Comparison of ENCODE assay signal across 13 cellular contexts in genomic region chr1:223341111-223341510, GRCh38. TPM values are rescaled to one million over a fixed set of nuclear protein-coding genes. Genes with fewer than 3 reads are reported as not detected.
A peak's percentile ranks its signal among the peaks of the same experiment; 100 is the strongest.
DNase-seq lines count a peak whose midpoint lies in the region; ATAC-seq and TF ChIP-seq lines count a peak whose summit lies in the region.
"Had no signal": no experiment of that assay in that cellular context is flagged by ENCODE, and none has a peak within 500 bp of the region (broad histone marks: within the 10 kb centered on the region; RNA-seq: fewer than 3 reads in every experiment).

No MANE protein-coding gene starts in this region.

- no peaks in the 10 kb centered on the region for H3K9me3 ChIP-seq in left lung
- no peaks in the 10 kb centered on the region for H3K9me3 ChIP-seq in suprapubic skin

- ATAC-seq in left lung (peak; percentile 22), HG03139 (IDR thresholded peaks at IDR 0.05; ENCODE audit: unreplicated experiment) (no peak)
- ATAC-seq: CD8-positive, alpha-beta T cell had no signal

- H3K27ac Mint-ChIP-seq in activated T-helper 2 cell treated with anti-CD3 and anti-CD28 coated beads, Interferon-gamma antibody, Interleukin-2, Interleukin-4, amounts not matched to agents 10 μg/mL and 5 μg/mL and 100 μg/mL, durations not matched to agents 14 hours and 24 hours and 36 hours: no peak overlapping the region
- H3K27ac Mint-ChIP-seq: CD8-positive, alpha-beta T cell; T-helper 1 cell treated with Interleukin-12 subunit alpha and Interleukin-12 subunit beta and Interleukin-4 antibody, amounts not matched to agents 30 μg/mL and 1 μg/mL, for 36 hours had no signal

- intact Hi-C loops in dorsolateral prefrontal cortex (cut with DNase I): no loop called here
- intact Hi-C loops in left lung (cut with DNase I): no loop called here
- intact Hi-C loops in activated T-helper 2 cell treated with anti-CD3 and anti-CD28 coated beads, Interferon-gamma antibody, Interleukin-2, Interleukin-4, amounts not matched to agents 10 μg/mL and 5 μg/mL and 100 μg/mL, durations not matched to agents 14 hours and 24 hours and 36 hours (cut with micrococcal nuclease): no loop called here

- H3K9me3 Mint-ChIP-seq in activated T-helper 2 cell treated with anti-CD3 and anti-CD28 coated beads, Interferon-gamma antibody, Interleukin-2, Interleukin-4, amounts not matched to agents 10 μg/mL and 5 μg/mL and 100 μg/mL, durations not matched to agents 14 hours and 24 hours and 36 hours: no peaks in the 10 kb centered on the region
- H3K9me3 Mint-ChIP-seq: CD8-positive, alpha-beta T cell; T-helper 1 cell treated with Interleukin-12 subunit alpha and Interleukin-12 subunit beta and Interleukin-4 antibody, amounts not matched to agents 30 μg/mL and 1 μg/mL, for 36 hours had no signal

- DNase-seq in DMS 273 (lab: John Stamatoyannopoulos, UW; ENCODE audit: unreplicated experiment) (peak; percentile 97), NCI-H446 treated with DMSO at 0.1 percent for 48 hours (lab: John Stamatoyannopoulos, UW) (peak; percentile 81), dorsolateral prefrontal cortex (peak; percentile 36 to 92 (median 82)), left lung (peak in 1 of 2 donors; percentile 31), suprapubic skin (ENCODE audit: low spot score in 2 of 2) (no peak), D341Med (ENCODE audit: low spot score) (no peak)
- no peak for DNase-seq in activated T-helper 2 cell treated with anti-CD3 and anti-CD28 coated beads, Interferon-gamma antibody, Interleukin-2, Interleukin-4, amounts not matched to agents 10 μg/mL and 5 μg/mL and 100 μg/mL, durations not matched to agents 14 hours and 24 hours and 36 hours (ENCODE audit: low spot score)
- DNase-seq: activated T-cell treated with anti-CD3 and anti-CD28 coated beads, Interleukin-2, amount 50 U/mL, for 48 hours; CD8-positive, alpha-beta T cell; effector memory CD4-positive, alpha-beta T cell had no signal

- H3K27ac ChIP-seq in dorsolateral prefrontal cortex (peak overlapping the region in 51 of 59 donors; percentile 3 to 80 (median 63)), left lung (no peak overlapping the region), suprapubic skin (no peak overlapping the region)

- no peak for TF ChIP-seq EP300 in suprapubic skin (IDR thresholded peaks at IDR 0.05)

- H3K4me3 ChIP-seq in dorsolateral prefrontal cortex: peak overlapping the region in 1 of 59 donors; percentile 1
- no peak overlapping the region for H3K4me3 ChIP-seq in left lung
- no peak overlapping the region for H3K4me3 ChIP-seq in suprapubic skin

- no peak for TF ChIP-seq CTCF in dorsolateral prefrontal cortex (IDR thresholded peaks at IDR 0.05 in 54 of 56, conservative IDR thresholded peaks at IDR 0.05 in 2 of 56; ENCODE audit: low read depth in 1 of 56, partially characterized antibody in 56 of 56)
- no peak for TF ChIP-seq CTCF in left lung (IDR thresholded peaks at IDR 0.05)
- no peak for TF ChIP-seq CTCF in suprapubic skin (IDR thresholded peaks at IDR 0.05)

- WGBS in suprapubic skin: 27% methylated on average over 7 of the region's 7 CpGs

- H3K27me3 Mint-ChIP-seq in activated T-helper 2 cell treated with anti-CD3 and anti-CD28 coated beads, Interferon-gamma antibody, Interleukin-2, Interleukin-4, amounts not matched to agents 10 μg/mL and 5 μg/mL and 100 μg/mL, durations not matched to agents 14 hours and 24 hours and 36 hours (ENCODE audit: low read depth): no peaks in the 10 kb centered on the region

- no peaks in the 10 kb centered on the region for H3K36me3 ChIP-seq in left lung
- no peaks in the 10 kb centered on the region for H3K36me3 ChIP-seq in suprapubic skin

- no peak for TF ChIP-seq POLR2A in suprapubic skin (IDR thresholded peaks at IDR 0.05)

- H3K36me3 Mint-ChIP-seq in activated T-helper 2 cell treated with anti-CD3 and anti-CD28 coated beads, Interferon-gamma antibody, Interleukin-2, Interleukin-4, amounts not matched to agents 10 μg/mL and 5 μg/mL and 100 μg/mL, durations not matched to agents 14 hours and 24 hours and 36 hours (ENCODE audit: low read depth): no peaks in the 10 kb centered on the region
- H3K36me3 Mint-ChIP-seq: CD8-positive, alpha-beta T cell had no signal

- no peaks in the 10 kb centered on the region for H3K4me1 Mint-ChIP-seq in activated T-helper 2 cell treated with anti-CD3 and anti-CD28 coated beads, Interferon-gamma antibody, Interleukin-2, Interleukin-4, amounts not matched to agents 10 μg/mL and 5 μg/mL and 100 μg/mL, durations not matched to agents 14 hours and 24 hours and 36 hours (ENCODE audit: low read depth)

- peaks cover 0 to 5% (median 0%) of the 10 kb centered on the region in 45 donors for H3K27me3 ChIP-seq in dorsolateral prefrontal cortex
- no peaks in the 10 kb centered on the region for H3K27me3 ChIP-seq in left lung
- no peaks in the 10 kb centered on the region for H3K27me3 ChIP-seq in suprapubic skin

- no peak overlapping the region for H3K4me3 Mint-ChIP-seq in activated T-helper 2 cell treated with anti-CD3 and anti-CD28 coated beads, Interferon-gamma antibody, Interleukin-2, Interleukin-4, amounts not matched to agents 10 μg/mL and 5 μg/mL and 100 μg/mL, durations not matched to agents 14 hours and 24 hours and 36 hours (ENCODE audit: low read depth)
- H3K4me3 Mint-ChIP-seq: CD8-positive, alpha-beta T cell; T-helper 1 cell treated with Interleukin-12 subunit alpha and Interleukin-12 subunit beta and Interleukin-4 antibody, amounts not matched to agents 30 μg/mL and 1 μg/mL, for 36 hours had no signal

- H3K4me1 ChIP-seq in left lung: no peaks in the 10 kb centered on the region
- H3K4me1 ChIP-seq in suprapubic skin: peaks cover 8% of the 10 kb centered on the region

RNA-seq across cellular contexts. Expression of gene SUSD4, which starts 22.9 kb away (rescaled TPM):
- total RNA-seq in dorsolateral prefrontal cortex (10 to 100 TPM; 21.6 to 96.9 (median 65.8) TPM), left lung (1 to 10 TPM; 2.0 to 3.9 TPM), suprapubic skin (10 to 100 TPM in 1 of 4 donors, 1 to 10 TPM in 3; 3.3 to 11.3 (median 6.7) TPM)
- total RNA-seq in activated T-helper 2 cell treated with anti-CD3 and anti-CD28 coated beads, Interferon-gamma antibody, Interleukin-2, Interleukin-4, amounts not matched to agents 10 μg/mL and 5 μg/mL and 100 μg/mL, durations not matched to agents 14 hours and 24 hours and 36 hours: 0.18 and 0.34 TPM in 2 replicates

RNA-seq across cellular contexts. Expression of gene CCDC185, which starts 52.1 kb away (rescaled TPM):
- under 1 TPM in 26 of 120 experiments, not detected in 94; 0.24 to 1.00 (median 0.37) TPM for total RNA-seq in dorsolateral prefrontal cortex
- total RNA-seq in left lung: not detected
- total RNA-seq in suprapubic skin: not detected
- total RNA-seq in activated T-helper 2 cell treated with anti-CD3 and anti-CD28 coated beads, Interferon-gamma antibody, Interleukin-2, Interleukin-4, amounts not matched to agents 10 μg/mL and 5 μg/mL and 100 μg/mL, durations not matched to agents 14 hours and 24 hours and 36 hours: not detected in 2 replicates
- total RNA-seq: CD8-positive, alpha-beta T cell; liver had no signal

Comparison
In these comparisons a context has a peak if more than half of its experiments do, and no peak if none do; other contexts are left out.
1. DNase-seq: peak in DMS 273 (single experiment), NCI-H446 treated with DMSO at 0.1 percent for 48 hours (single experiment) and dorsolateral prefrontal cortex (10 of 10); none in suprapubic skin (0 of 2), activated T-helper 2 cell treated with anti-CD3 and anti-CD28 coated beads, Interferon-gamma antibody, Interleukin-2, Interleukin-4, amounts not matched to agents 10 μg/mL and 5 μg/mL and 100 μg/mL, durations not matched to agents 14 hours and 24 hours and 36 hours (single experiment) and D341Med (single experiment).
2. H3K27ac ChIP-seq: peak in dorsolateral prefrontal cortex (51 of 59); none in left lung (0 of 2) and suprapubic skin (single experiment).